Comparison of ENCODE assay signal across 1 cellular context in the genomic region with DNA sequence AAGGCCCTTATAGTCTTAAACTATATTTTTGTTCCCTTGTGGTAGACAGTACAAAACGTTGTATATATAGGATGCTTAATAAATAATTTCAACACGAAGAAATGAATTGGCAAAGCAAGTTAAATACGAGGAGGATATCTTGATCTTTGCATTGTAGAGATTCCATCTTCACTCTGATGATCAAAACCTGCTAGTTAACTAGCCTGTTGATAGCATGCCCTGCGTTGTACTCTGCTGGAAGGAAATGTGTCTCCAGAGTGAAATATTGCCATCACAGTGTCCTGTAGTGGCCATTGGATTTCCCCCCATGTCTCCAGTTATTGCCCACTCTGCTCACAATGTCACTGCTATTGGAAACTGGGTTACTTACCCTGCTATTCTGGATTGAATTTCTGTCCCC.
TF ChIP-seq lines count a peak whose summit lies in the region.

No MANE protein-coding gene starts in this region.

TF ChIP-seq in WTC11, 78 proteins besides CTCF, POLR2A, EP300 and RAD21:
- TF ChIP-seq ZNF396 (CRISPR knock-in tag; IDR thresholded peaks at IDR 0.05; ENCODE audit: borderline replicate concordance), result no peak
- no peak for TF ChIP-seq SMAD3 (CRISPR knock-in tag; IDR thresholded peaks at IDR 0.05; ENCODE audit: borderline replicate concordance)
- TF ChIP-seq NR2C2 (CRISPR knock-in tag; IDR thresholded peaks at IDR 0.05), result no peak
- no peak for TF ChIP-seq ESRRA (CRISPR knock-in tag; IDR thresholded peaks at IDR 0.05; ENCODE audit: borderline replicate concordance)
- TF ChIP-seq, protein P1, sequence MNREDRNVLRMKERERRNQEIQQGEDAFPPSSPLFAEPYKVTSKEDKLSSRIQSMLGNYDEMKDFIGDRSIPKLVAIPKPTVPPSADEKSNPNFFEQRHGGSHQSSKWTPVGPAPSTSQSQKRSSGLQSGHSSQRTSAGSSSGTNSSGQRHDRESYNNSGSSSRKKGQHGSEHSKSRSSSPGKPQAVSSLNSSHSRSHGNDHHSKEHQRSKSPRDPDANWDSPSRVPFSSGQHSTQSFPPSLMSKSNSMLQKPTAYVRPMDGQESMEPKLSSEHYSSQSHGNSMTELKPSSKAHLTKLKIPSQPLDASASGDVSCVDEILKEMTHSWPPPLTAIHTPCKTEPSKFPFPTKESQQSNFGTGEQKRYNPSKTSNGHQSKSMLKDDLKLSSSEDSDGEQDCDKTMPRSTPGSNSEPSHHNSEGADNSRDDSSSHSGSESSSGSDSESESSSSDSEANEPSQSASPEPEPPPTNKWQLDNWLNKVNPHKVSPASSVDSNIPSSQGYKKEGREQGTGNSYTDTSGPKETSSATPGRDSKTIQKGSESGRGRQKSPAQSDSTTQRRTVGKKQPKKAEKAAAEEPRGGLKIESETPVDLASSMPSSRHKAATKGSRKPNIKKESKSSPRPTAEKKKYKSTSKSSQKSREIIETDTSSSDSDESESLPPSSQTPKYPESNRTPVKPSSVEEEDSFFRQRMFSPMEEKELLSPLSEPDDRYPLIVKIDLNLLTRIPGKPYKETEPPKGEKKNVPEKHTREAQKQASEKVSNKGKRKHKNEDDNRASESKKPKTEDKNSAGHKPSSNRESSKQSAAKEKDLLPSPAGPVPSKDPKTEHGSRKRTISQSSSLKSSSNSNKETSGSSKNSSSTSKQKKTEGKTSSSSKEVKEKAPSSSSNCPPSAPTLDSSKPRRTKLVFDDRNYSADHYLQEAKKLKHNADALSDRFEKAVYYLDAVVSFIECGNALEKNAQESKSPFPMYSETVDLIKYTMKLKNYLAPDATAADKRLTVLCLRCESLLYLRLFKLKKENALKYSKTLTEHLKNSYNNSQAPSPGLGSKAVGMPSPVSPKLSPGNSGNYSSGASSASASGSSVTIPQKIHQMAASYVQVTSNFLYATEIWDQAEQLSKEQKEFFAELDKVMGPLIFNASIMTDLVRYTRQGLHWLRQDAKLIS (CRISPR knock-in tag; IDR thresholded peaks at IDR 0.05; ENCODE audit: borderline replicate concordance), result no peak
- TF ChIP-seq AR (CRISPR knock-in tag; IDR thresholded peaks at IDR 0.05), result no peak
- no peak for TF ChIP-seq SMAD4 (CRISPR knock-in tag; IDR thresholded peaks at IDR 0.05)
- TF ChIP-seq ATF1 (CRISPR knock-in tag; IDR thresholded peaks at IDR 0.05), result no peak
- no peak for TF ChIP-seq ZNF423 (CRISPR knock-in tag; IDR thresholded peaks at IDR 0.05)
